13 cellular contexts compared by ENCODE assay signal in genomic region chr3:143998266-143998665, GRCh38. TPM values are rescaled to one million over a fixed set of nuclear protein-coding genes. Genes with fewer than 3 reads are reported as not detected.
DNase-seq lines count a peak whose midpoint lies in the region; ATAC-seq and TF ChIP-seq lines count a peak whose summit lies in the region.
"Had no signal": no experiment of that assay in that cellular context is flagged by ENCODE, and none has a peak within 500 bp of the region (broad histone marks: within the 10 kb centered on the region; RNA-seq: fewer than 3 reads in every experiment).

No MANE protein-coding gene starts in this region.

- peak; percentile 53 for ATAC-seq in left lung
- ATAC-seq in HG03565 (IDR thresholded peaks at IDR 0.05; ENCODE audit: unreplicated experiment), result no peak
- ATAC-seq: activated T-cell treated with anti-CD3 and anti-CD28 coated beads, Interleukin-2, amount 50 U/mL, for 72 hours had no signal

- H3K36me3 ChIP-seq in left lung, result no peaks in the 10 kb centered on the region

- DNase-seq in EH (ENCODE audit: low read depth) (peak; percentile 83), HFFc6 (peak; percentile 30), RKO (ENCODE audit: low spot score) (peak; percentile 34), left lung (no peak), NCI-H82 treated with DMSO at 0.1 percent for 48 hours (lab: John Stamatoyannopoulos, UW; ENCODE audit: unreplicated experiment) (no peak), activated T-cell treated with anti-CD3 and anti-CD28 coated beads for 4 hours (no peak)
- no peak for DNase-seq in T-helper 2 cell treated with Interferon-gamma antibody and Interleukin-4, amounts not matched to agents 5 μg/mL and 100 μg/mL, for 36 hours (ENCODE audit: low spot score)
- DNase-seq: activated T-cell treated with anti-CD3 and anti-CD28 coated beads, Interleukin-2, amount 50 U/mL, for 72 hours; CD4-positive, CD25-positive, alpha-beta regulatory T cell; NCI-H774; stimulated activated CD4-positive, alpha-beta T cell treated with anti-CD3 and anti-CD28 coated beads, Interleukin-1b, Interleukin-23, amount 100 ng/mL, for 48 hours had no signal

- peaks cover 0 to 4% of the 10 kb centered on the region in 2 donors for H3K4me1 ChIP-seq in left lung

- no peaks in the 10 kb centered on the region for H3K27me3 Mint-ChIP-seq in HFFc6 (ENCODE audit: insufficient read depth)
- no peaks in the 10 kb centered on the region for H3K27me3 Mint-ChIP-seq in T-helper 2 cell treated with Interferon-gamma antibody and Interleukin-4, amounts not matched to agents 5 μg/mL and 100 μg/mL, for 36 hours (ENCODE audit: low read depth)
- H3K27me3 Mint-ChIP-seq: CD4-positive, CD25-positive, alpha-beta regulatory T cell had no signal

- no peaks in the 10 kb centered on the region for H3K27me3 ChIP-seq in left lung

- TF ChIP-seq CTCF in HFFc6 (IDR thresholded peaks at IDR 0.05), result no peak
- no peak for TF ChIP-seq CTCF in left lung (IDR thresholded peaks at IDR 0.05)

- no peaks in the 10 kb centered on the region for H3K9me3 ChIP-seq in left lung

- H3K27ac Mint-ChIP-seq in HFFc6, result no peak overlapping the region
- H3K27ac Mint-ChIP-seq in T-helper 2 cell treated with Interferon-gamma antibody and Interleukin-4, amounts not matched to agents 5 μg/mL and 100 μg/mL, for 36 hours, result no peak overlapping the region
- H3K27ac Mint-ChIP-seq: activated T-cell treated with anti-CD3 and anti-CD28 coated beads, Interleukin-2, amount 50 U/mL, for 72 hours; CD4-positive, CD25-positive, alpha-beta regulatory T cell; nephron had no signal

- H3K27ac ChIP-seq in left lung, result peak overlapping the region in 1 of 2 donors; percentile 47

- intact Hi-C loops in left lung (cut with DNase I), result no loop called here

- no peak overlapping the region for H3K4me3 Mint-ChIP-seq in HFFc6
- H3K4me3 Mint-ChIP-seq in T-helper 2 cell treated with Interferon-gamma antibody and Interleukin-4, amounts not matched to agents 5 μg/mL and 100 μg/mL, for 36 hours, result no peak overlapping the region
- H3K4me3 Mint-ChIP-seq: activated T-cell treated with anti-CD3 and anti-CD28 coated beads, Interleukin-2, amount 50 U/mL, for 72 hours; CD4-positive, CD25-positive, alpha-beta regulatory T cell; nephron had no signal

- peaks cover 13% of the 10 kb centered on the region for H3K4me1 Mint-ChIP-seq in HFFc6 (ENCODE audit: low read depth)
- no peaks in the 10 kb centered on the region for H3K4me1 Mint-ChIP-seq in T-helper 2 cell treated with Interferon-gamma antibody and Interleukin-4, amounts not matched to agents 5 μg/mL and 100 μg/mL, for 36 hours (ENCODE audit: low read depth)

- H3K9me3 Mint-ChIP-seq in HFFc6, result no peaks in the 10 kb centered on the region
- no peaks in the 10 kb centered on the region for H3K9me3 Mint-ChIP-seq in T-helper 2 cell treated with Interferon-gamma antibody and Interleukin-4, amounts not matched to agents 5 μg/mL and 100 μg/mL, for 36 hours
- H3K9me3 Mint-ChIP-seq: activated T-cell treated with anti-CD3 and anti-CD28 coated beads, Interleukin-2, amount 50 U/mL, for 72 hours; CD4-positive, CD25-positive, alpha-beta regulatory T cell; nephron had no signal

- no peak overlapping the region for H3K4me3 ChIP-seq in left lung

- H3K36me3 Mint-ChIP-seq in HFFc6 (ENCODE audit: low read depth), result peaks cover 3% of the 10 kb centered on the region; the same call in 1 of the 2 replicates
- H3K36me3 Mint-ChIP-seq in T-helper 2 cell treated with Interferon-gamma antibody and Interleukin-4, amounts not matched to agents 5 μg/mL and 100 μg/mL, for 36 hours (ENCODE audit: low read depth), result peaks cover 6% of the 10 kb centered on the region

RNA-seq across cellular contexts. Expression of gene DIPK2A, which starts 26.6 kb away (rescaled TPM):
- total RNA-seq in HFFc6 (2021; fragmentation: NEBNext Ultra II Directional; extraction: Animal tissue kit (Norgen Biotek cat#: 25700)), result 10 to 100 TPM in 1 of 6 experiments, 1 to 10 TPM in 5; 7.0 to 10.5 (median 8.6) TPM
- total RNA-seq in left lung, result 10 to 100 TPM; 27.5 to 29.6 TPM

Comparison
In these comparisons a context has a peak if more than half of its experiments do, and no peak if none do; other contexts are left out.
1. DNase-seq: peak in EH (single experiment), HFFc6 (single experiment) and RKO (single experiment); none in left lung (0 of 2), NCI-H82 treated with DMSO at 0.1 percent for 48 hours (single experiment), T-helper 2 cell treated with Interferon-gamma antibody and Interleukin-4, amounts not matched to agents 5 μg/mL and 100 μg/mL, for 36 hours (single experiment) and activated T-cell treated with anti-CD3 and anti-CD28 coated beads for 4 hours (single experiment).